ENCODE assay signal across 30 cellular contexts in genomic region chr11:103295704-103296103, GRCh38.
DNase-seq lines count a peak whose midpoint lies in the region; ATAC-seq and TF ChIP-seq lines count a peak whose summit lies in the region.
"Had no signal": no experiment of that assay in that cellular context is flagged by ENCODE, and none has a peak within 500 bp of the region (broad histone marks: within the 10 kb centered on the region; RNA-seq: fewer than 3 reads in every experiment).

No MANE protein-coding gene starts in this region.

- H3K9me3 Mint-ChIP-seq in neural crest cell (peaks cover 19% of the 10 kb centered on the region), nephron progenitor cell (peaks cover 50% of the 10 kb centered on the region)

- no peak overlapping the region for H3K9ac ChIP-seq in fibroblast of lung (ENCODE audit: insufficient read depth, low read length)

- no peak overlapping the region for H3K4me2 ChIP-seq in fibroblast of lung (ENCODE audit: extremely low read depth, insufficient read depth, low read length)

- TF ChIP-seq CTCF in HEK293 (tag by site-specific recombination; IDR thresholded peaks at IDR 0.05) (no peak), fibroblast of lung (conservative IDR thresholded peaks at IDR 0.05 in 1 of 2, IDR thresholded peaks at IDR 0.05 in 1 of 2; ENCODE audit: low read depth in 1 of 2, low read length in 2 of 2) (no peak), neural crest cell (conservative IDR thresholded peaks at IDR 0.05) (no peak), nephron progenitor cell (IDR thresholded peaks at IDR 0.05) (no peak)

- no peaks in the 10 kb centered on the region for H3K27me3 Mint-ChIP-seq in neural crest cell (ENCODE audit: low read depth)
- H3K27me3 Mint-ChIP-seq in nephron progenitor cell (ENCODE audit: low read depth, poor library complexity): no peaks in the 10 kb centered on the region
- H3K27me3 Mint-ChIP-seq: activated CD4-positive, alpha-beta memory T cell treated with anti-CD3 and anti-CD28 coated beads for 36 hours; activated T-helper 17 cell treated with anti-CD3 and anti-CD28 coated beads, Interleukin-2, amount 50 U/mL, for 72 hours; dendritic cell treated with granulocyte-macrophage colony-stimulating factor and Interleukin-4, amounts not matched to agents 40 ng/mL and 50 ng/mL, for 4 days; progenitor cell of endocrine pancreas had no signal

- no peak for ATAC-seq in HG03432 (IDR thresholded peaks at IDR 0.05; ENCODE audit: unreplicated experiment)
- ATAC-seq: activated naive CD4-positive, alpha-beta T cell treated with anti-CD3 and anti-CD28 coated beads, Interleukin-2, amount 50 U/mL, for 72 hours; activated T-helper 17 cell treated with anti-CD3 and anti-CD28 coated beads, Interleukin-2, amount 50 U/mL, for 72 hours; GM12878; lower lobe of right lung; sciatic nerve; stimulated activated effector memory CD8-positive, alpha-beta T cell treated with anti-CD3 and anti-CD28 coated beads, Interleukin-12 subunit alpha, Interleukin-12 subunit beta, amount 100 ng/mL, for 72 hours had no signal

- POLR2A ChIA-PET in HEK293 (lab: Yijun Ruan, JAX): no interaction called here

- DNase-seq in OCI-M1 (lab: John Stamatoyannopoulos, UW) (peak; percentile 8), fibroblast of lung (ENCODE audit: low read depth in 2 of 2) (peak; percentile 17 to 23), neural crest cell (ENCODE audit: low read depth, low spot score) (no peak), nephron progenitor cell (no peak)
- DNase-seq in activated CD4-positive, CD25-positive, alpha-beta regulatory T cell (lab: John Stamatoyannopoulos, UW): no peak
- DNase-seq: activated CD4-positive, alpha-beta memory T cell treated with anti-CD3 and anti-CD28 coated beads for 36 hours; activated CD4-positive, CD25-positive, alpha-beta regulatory T cell treated with anti-CD3 and anti-CD28 coated beads, Interleukin-2, amount 50 U/mL, for 72 hours; activated CD8-positive, alpha-beta memory T cell treated with anti-CD3 and anti-CD28 coated beads, Interleukin-2, amount 50 U/mL, for 4 hours; caudate nucleus; EL; kidney glomerular epithelial cell; lower lobe of right lung; NCI-H1105 treated with DMSO at 0.1 percent for 48 hours; NCI-H2029; NCI-H345; NCI-H82; stimulated activated CD4-positive, alpha-beta T cell treated with anti-CD3 and anti-CD28 coated beads, Interleukin-12 subunit alpha, Interleukin-12 subunit beta, amount 100 ng/mL, for 4 hours; stimulated activated CD4-positive, alpha-beta T cell treated with anti-CD3 and anti-CD28 coated beads, Interleukin-4, amount 100 ng/mL, for 24 hours; trophoblast cell had no signal

- H3K9me3 ChIP-seq in HEK293 (ENCODE audit: control insufficient read depth, insufficient read depth, low read depth, low read length) (no peaks in the 10 kb centered on the region), fibroblast of lung (ENCODE audit: control insufficient read depth, insufficient read depth, low read depth, low read length) (no peaks in the 10 kb centered on the region)

- no peaks in the 10 kb centered on the region for H3K27me3 ChIP-seq in fibroblast of lung (ENCODE audit: control insufficient read depth, insufficient read depth, low read length)

- H3K4me3 ChIP-seq in HEK293 (ENCODE audit: low read depth, low read length) (no peak overlapping the region), fibroblast of lung (replicated peaks in 1 of 4; ENCODE audit: control extremely low read depth in 1 of 4, insufficient read depth in 1 of 4, low read depth in 3 of 4, low read length in 4 of 4) (no peak overlapping the region)
- H3K4me3 ChIP-seq: GM12878, lower lobe of right lung, SK-N-MC had no signal

- no peak overlapping the region for H3K27ac ChIP-seq in HEK293 (ENCODE audit: extremely low read depth, low read depth, low read length)
- no peak overlapping the region for H3K27ac ChIP-seq in fibroblast of lung (ENCODE audit: insufficient read depth, low read length)
- H3K27ac ChIP-seq: C4-2B, lower lobe of right lung, SK-N-MC had no signal

- CTCF ChIA-PET in HEK293 (lab: Yijun Ruan, JAX): no interaction called here

- peaks cover 53% of the 10 kb centered on the region for H3K36me3 Mint-ChIP-seq in neural crest cell (ENCODE audit: low read depth)
- peaks cover 67% of the 10 kb centered on the region for H3K36me3 Mint-ChIP-seq in nephron progenitor cell (ENCODE audit: low read depth)
- H3K36me3 Mint-ChIP-seq: stimulated activated effector memory CD8-positive, alpha-beta T cell treated with anti-CD3 and anti-CD28 coated beads, Interleukin-12 subunit alpha, Interleukin-12 subunit beta, amount 100 ng/mL, for 72 hours had no signal

- H3K27ac Mint-ChIP-seq in neural crest cell (ENCODE audit: unreplicated experiment): peak overlapping the region; percentile 65
- no peak overlapping the region for H3K27ac Mint-ChIP-seq in nephron progenitor cell
- H3K27ac Mint-ChIP-seq: activated CD4-positive, alpha-beta memory T cell treated with anti-CD3 and anti-CD28 coated beads for 36 hours; activated naive CD4-positive, alpha-beta T cell treated with anti-CD3 and anti-CD28 coated beads, Interleukin-2, amount 50 U/mL, for 72 hours; activated T-helper 17 cell treated with anti-CD3 and anti-CD28 coated beads, Interleukin-2, amount 50 U/mL, for 72 hours; dendritic cell treated with granulocyte-macrophage colony-stimulating factor and Interleukin-4, amounts not matched to agents 40 ng/mL and 50 ng/mL, for 4 days; progenitor cell of endocrine pancreas; stimulated activated effector memory CD8-positive, alpha-beta T cell treated with anti-CD3 and anti-CD28 coated beads, Interleukin-12 subunit alpha, Interleukin-12 subunit beta, amount 100 ng/mL, for 72 hours had no signal

- H3K4me1 Mint-ChIP-seq in neural crest cell (no peaks in the 10 kb centered on the region), nephron progenitor cell (no peaks in the 10 kb centered on the region)
- H3K4me1 Mint-ChIP-seq: activated T-helper 17 cell treated with anti-CD3 and anti-CD28 coated beads, Interleukin-2, amount 50 U/mL, for 72 hours; stimulated activated effector memory CD8-positive, alpha-beta T cell treated with anti-CD3 and anti-CD28 coated beads, Interleukin-12 subunit alpha, Interleukin-12 subunit beta, amount 100 ng/mL, for 72 hours had no signal

- H3K4me1 ChIP-seq in HEK293 (ENCODE audit: control insufficient read depth, insufficient read depth, low read length) (no peaks in the 10 kb centered on the region), fibroblast of lung (ENCODE audit: control insufficient read depth, extremely low read depth, insufficient read depth, low read length) (no peaks in the 10 kb centered on the region)
- H3K4me1 ChIP-seq: lower lobe of right lung had no signal

- H3K79me2 ChIP-seq in fibroblast of lung (ENCODE audit: control insufficient read depth, insufficient read depth, low read length): no peaks in the 10 kb centered on the region

- no peak overlapping the region for H2AFZ ChIP-seq in fibroblast of lung (ENCODE audit: low read length)

- H3K36me3 ChIP-seq in HEK293 (ENCODE audit: control insufficient read depth in 2 of 2, insufficient read depth in 1 of 2, low read length in 2 of 2): peaks cover 0 to 29% of the 10 kb centered on the region in 2 experiments; a peak in 1 of 3 replicates
- no peaks in the 10 kb centered on the region for H3K36me3 ChIP-seq in fibroblast of lung (ENCODE audit: control insufficient read depth, insufficient read depth, low read length)
- H3K36me3 ChIP-seq: lower lobe of right lung had no signal

- no peaks in the 10 kb centered on the region for H4K20me1 ChIP-seq in fibroblast of lung (ENCODE audit: control insufficient read depth, extremely low read depth, insufficient read depth, low read length)

- H3K4me3 Mint-ChIP-seq in neural crest cell (no peak overlapping the region), nephron progenitor cell (no peak overlapping the region)
- H3K4me3 Mint-ChIP-seq: activated CD4-positive, alpha-beta memory T cell treated with anti-CD3 and anti-CD28 coated beads for 36 hours; activated T-helper 17 cell treated with anti-CD3 and anti-CD28 coated beads, Interleukin-2, amount 50 U/mL, for 72 hours; dendritic cell treated with granulocyte-macrophage colony-stimulating factor and Interleukin-4, amounts not matched to agents 40 ng/mL and 50 ng/mL, for 4 days; stimulated activated effector memory CD8-positive, alpha-beta T cell treated with anti-CD3 and anti-CD28 coated beads, Interleukin-12 subunit alpha, Interleukin-12 subunit beta, amount 100 ng/mL, for 72 hours had no signal

TF ChIP-seq in HEK293, 187 proteins besides CTCF, POLR2A, EP300 and RAD21:
- TF ChIP-seq SETDB1 (IDR thresholded peaks at IDR 0.05; ENCODE audit: insufficient read length, low read length): peak; percentile 86
- TF ChIP-seq ATF2 (tag by site-specific recombination; IDR thresholded peaks at IDR 0.05; ENCODE audit: low read depth): no peak
- peak; percentile 99 for TF ChIP-seq TRIM28 (IDR thresholded peaks at IDR 0.05; ENCODE audit: borderline replicate concordance, low read length)

Comparison
In these comparisons a context has a peak if more than half of its experiments do, and no peak if none do; other contexts are left out.
1. DNase-seq: peak in OCI-M1 (single experiment) and fibroblast of lung (2 of 2); none in neural crest cell (single experiment), nephron progenitor cell (single experiment) and activated CD4-positive, CD25-positive, alpha-beta regulatory T cell (0 of 4).